Comparison of ENCODE assay signal across 16 cellular contexts in the genomic region with DNA sequence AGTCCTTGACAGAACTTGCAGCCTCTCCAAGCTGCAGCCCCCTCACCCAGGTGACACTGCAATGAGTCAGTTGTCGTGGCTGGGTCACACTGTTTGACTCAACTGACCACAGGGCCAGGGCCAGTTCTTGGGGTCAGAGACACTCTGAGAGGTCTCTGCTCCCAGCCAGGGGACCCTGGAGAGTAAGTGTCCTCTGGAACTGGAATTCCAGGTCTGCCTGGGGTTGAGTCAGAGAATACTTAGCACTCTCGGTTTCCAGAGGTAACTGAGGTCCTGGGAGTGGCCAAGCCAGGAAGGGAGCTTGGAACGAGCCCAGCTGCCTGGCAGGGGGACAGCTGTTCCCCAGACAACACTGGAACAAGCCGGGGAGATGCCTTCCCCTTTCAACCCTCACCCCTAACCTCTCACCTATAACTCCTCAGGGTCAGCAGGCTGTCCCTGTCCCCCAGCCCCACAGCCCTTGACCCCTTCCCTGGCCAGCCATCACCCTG. TPM values are rescaled to one million over a fixed set of nuclear protein-coding genes. Genes with fewer than 3 reads are reported as not detected.
DNase-seq lines count a peak whose midpoint lies in the region; ATAC-seq, FAIRE-seq and TF ChIP-seq lines count a peak whose summit lies in the region.
"Had no signal": no experiment of that assay in that cellular context is flagged by ENCODE, and none has a peak within 500 bp of the region (broad histone marks: within the 10 kb centered on the region; RNA-seq: fewer than 3 reads in every experiment).

No MANE protein-coding gene starts in this region.

- in situ Hi-C loops in brain microvascular endothelial cell (cut with HindIII; ENCODE audit: low pct_ligation_motif_present, low sequenced_read_pairs) = no loop called here

- no peak overlapping the region for H2BK15ac ChIP-seq in H1 (ENCODE audit: low read length)

- no peak overlapping the region for H3K56ac ChIP-seq in H1 (replicated peaks; ENCODE audit: insufficient read length, low read depth, low read length)

- no peak overlapping the region; the same call in 1 of the 2 replicates for H2BK5ac ChIP-seq in H1 (ENCODE audit: low read depth, low read length)
- H2BK5ac ChIP-seq in trophoblast cell (ENCODE audit: low read depth, low read length, poor library complexity) = no peak overlapping the region

- H3K9me3 ChIP-seq in PC-9 (ENCODE audit: insufficient read depth, low read depth) (no peaks in the 10 kb centered on the region), H1 (ENCODE audit: insufficient read depth in 2 of 2, low read depth in 1 of 2, low read length in 1 of 2) (0 out of 4 replicates have a peak, but pooled peaks cover 0 to 5% of the 10 kb centered on the region in 2 experiments), trophoblast cell (ENCODE audit: insufficient read depth, low read depth, low read length) (no peaks in the 10 kb centered on the region)

- TF ChIP-seq CTCF in PC-9 (conservative IDR thresholded peaks at IDR 0.05) = no peak
- no peak for TF ChIP-seq CTCF in H1 (IDR thresholded peaks at IDR 0.05; ENCODE audit: control extremely low read depth in 1 of 3, insufficient read depth in 1 of 3, low read depth in 1 of 3, low read length in 3 of 3)
- TF ChIP-seq CTCF in brain microvascular endothelial cell (IDR thresholded peaks at IDR 0.05; ENCODE audit: low read depth, low read length, missing control alignments) = no peak
- no peak for TF ChIP-seq CTCF in foreskin fibroblast (IDR thresholded peaks at IDR 0.05; ENCODE audit: low read depth, low read length)

- H4K8ac ChIP-seq in H1 (ENCODE audit: extremely low read depth, insufficient read depth, low read length) (no peak overlapping the region), trophoblast cell (ENCODE audit: low read depth, low read length) (no peak overlapping the region)

- H3K9me2 ChIP-seq in PC-9 (ENCODE audit: insufficient read depth) = no peaks in the 10 kb centered on the region

- no peak for ATAC-seq in GM18868 (IDR thresholded peaks at IDR 0.05; ENCODE audit: unreplicated experiment)

- H3K23me2 ChIP-seq in H1 (ENCODE audit: low read depth, low read length) = no peaks in the 10 kb centered on the region

- H3K4ac ChIP-seq in H1 (replicated peaks; ENCODE audit: insufficient read length, low read depth, low read length) (no peak overlapping the region), trophoblast cell (ENCODE audit: low read depth, low read length) (no peak overlapping the region)

- BruUV-seq in PC-9 (replicated peaks; lab: Mats Ljungman, UMichigan) = no TSS peak

- peak; percentile 68 for DNase-seq in H54 (ENCODE audit: insufficient read length, low spot score)
- DNase-seq in PC-9 = peak; percentile 53 to 69
- DNase-seq in H1 (ENCODE audit: low read depth in 1 of 2, low spot score in 2 of 2) = no peak
- peak in 1 of 2 donors; percentile 44 for DNase-seq in trophoblast cell
- DNase-seq in brain microvascular endothelial cell = no peak
- DNase-seq in pons (ENCODE audit: low spot score) = no peak
- no peak for DNase-seq in foreskin fibroblast
- DNase-seq: anterior cingulate cortex; C1 segment of cervical spinal cord; DMS53; effector CD4-positive, alpha-beta T cell; stimulated activated naive CD4-positive, alpha-beta T cell treated with Interleukin-2 at 50 U/mL for 16 hours had no signal

- H3K27me3 ChIP-seq in PC-9 (ENCODE audit: insufficient read depth, low read depth) (no peaks in the 10 kb centered on the region), H1 (replicated peaks in 1 of 4; ENCODE audit: control insufficient read depth in 3 of 4, extremely low read depth in 1 of 4, insufficient read depth in 3 of 4, low read length in 3 of 4) (no peaks in the 10 kb centered on the region), trophoblast cell (ENCODE audit: insufficient read depth, low read length) (no peaks in the 10 kb centered on the region), brain microvascular endothelial cell (replicated peaks) (no peaks in the 10 kb centered on the region)

- TF ChIP-seq EP300 in H1 (IDR thresholded peaks at IDR 0.05; ENCODE audit: borderline replicate concordance in 1 of 2, low read depth in 2 of 2, low read length in 2 of 2) = no peak

- H2AFZ ChIP-seq in PC-9 (no peak overlapping the region), H1 (ENCODE audit: low read length) (no peak overlapping the region), trophoblast cell (ENCODE audit: insufficient read depth, low read length, poor library complexity) (no peak overlapping the region)

- H3K27ac ChIP-seq in PC-9 (peak overlapping the region; percentile 59), H1 (ENCODE audit: low read depth, low read length) (no peak overlapping the region), trophoblast cell (ENCODE audit: low read depth, low read length) (no peak overlapping the region), brain microvascular endothelial cell (no peak overlapping the region)
- H3K27ac ChIP-seq: SK-N-MC, skin epidermis had no signal

- H2BK120ac ChIP-seq in H1 (replicated peaks; ENCODE audit: low read depth, low read length) (no peak overlapping the region), trophoblast cell (ENCODE audit: insufficient read depth, low read length, poor library complexity) (no peak overlapping the region)

- H2BK12ac ChIP-seq in H1 (ENCODE audit: low read depth, low read length) (peak overlapping the region; percentile 17; the same call in 1 of the 2 replicates), trophoblast cell (ENCODE audit: low read length) (peak overlapping the region; percentile 51)

- no peaks in the 10 kb centered on the region for H3K36me3 ChIP-seq in PC-9 (ENCODE audit: low read depth)
- H3K36me3 ChIP-seq in H1 (ENCODE audit: control insufficient read depth in 2 of 4, insufficient read depth in 4 of 4, low read length in 3 of 4) = no peaks in the 10 kb centered on the region
- H3K36me3 ChIP-seq in trophoblast cell (ENCODE audit: control insufficient read depth in 1 of 2, insufficient read depth in 2 of 2, low read length in 2 of 2) = no peaks in the 10 kb centered on the region
- no peaks in the 10 kb centered on the region for H3K36me3 ChIP-seq in brain microvascular endothelial cell (replicated peaks)

- 0 out of 2 replicates have a peak overlapping the region, but pooled peaks have one; percentile 32 for H2BK20ac ChIP-seq in H1 (ENCODE audit: low read length)

- no peak overlapping the region for H4K91ac ChIP-seq in H1 (replicated peaks; ENCODE audit: insufficient read length, low read length)
- no peak overlapping the region for H4K91ac ChIP-seq in trophoblast cell (ENCODE audit: low read depth, low read length)

- peak overlapping the region; percentile 16; the same call in 1 of the 2 replicates for H3K4me3 ChIP-seq in PC-9
- no peak overlapping the region for H3K4me3 ChIP-seq in H1 (ENCODE audit: extremely low read depth in 1 of 4, insufficient read depth in 2 of 4, low read depth in 3 of 4, low read length in 4 of 4)
- H3K4me3 ChIP-seq in trophoblast cell (ENCODE audit: low read depth, low read length) = no peak overlapping the region
- no peak overlapping the region for H3K4me3 ChIP-seq in brain microvascular endothelial cell (ENCODE audit: low read depth, low read length)
- no peak overlapping the region for H3K4me3 ChIP-seq in foreskin fibroblast (ENCODE audit: low read depth in 1 of 2, low read length in 2 of 2)
- H3K4me3 ChIP-seq: SK-N-MC, skin epidermis had no signal

- H3K18ac ChIP-seq in H1 (ENCODE audit: extremely low read depth, low read length) = no peak overlapping the region
- H3K18ac ChIP-seq in trophoblast cell (ENCODE audit: low read length) = no peak overlapping the region

- WGBS in H1 (ENCODE audit: extremely low coverage in 1 of 2, insufficient coverage in 1 of 2, insufficient read length in 1 of 2, insufficient replicate concordance in 2 of 2, low coverage in 1 of 2, low lambda C conversion rate in 2 of 2, missing lambda C conversion rate in 1 of 2), 2 experiments = 61% methylated on average over 3 of the region's 4 CpGs; no CpG with 5 or more reads in 1 of the 2 experiments
- WGBS in trophoblast cell (ENCODE audit: extremely low coverage, insufficient coverage, insufficient read length) = no CpG with 5 or more reads among the region's 4 CpGs

- H2AK5ac ChIP-seq in H1 (ENCODE audit: low read depth, low read length) = no peak overlapping the region
- no peak overlapping the region for H2AK5ac ChIP-seq in trophoblast cell (ENCODE audit: low read length)

- no peaks in the 10 kb centered on the region for H4K20me1 ChIP-seq in PC-9 (ENCODE audit: insufficient read depth)
- no peaks in the 10 kb centered on the region for H4K20me1 ChIP-seq in H1 (replicated peaks in 1 of 2; ENCODE audit: control insufficient read depth in 1 of 2, insufficient read depth in 2 of 2, low read length in 2 of 2)

- H3K4me1 ChIP-seq in PC-9 (replicated peaks; ENCODE audit: insufficient read depth) (peaks cover 25% of the 10 kb centered on the region), H1 (replicated peaks in 1 of 4; ENCODE audit: control insufficient read depth in 3 of 4, insufficient read depth in 4 of 4, low read length in 3 of 4) (peaks cover 0 to 8% (median 5%) of the 10 kb centered on the region in 4 experiments; a peak in 6 of 7 replicates), trophoblast cell (ENCODE audit: control insufficient read depth in 1 of 2, insufficient read depth in 2 of 2, low read length in 2 of 2) (peaks cover 10 to 15% of the 10 kb centered on the region in 2 experiments)

- H3F3A ChIP-seq in PC-9 (ENCODE audit: insufficient read depth, low read depth) = peaks cover 23% of the 10 kb centered on the region; the same call in 1 of the 2 replicates

- intact Hi-C loops in PC-9 (cut with micrococcal nuclease; ENCODE audit: unreplicated experiment) = no loop called here

- H4K5ac ChIP-seq in H1 (ENCODE audit: insufficient read length, low read depth, low read length) = no peak overlapping the region

- CTCF ChIA-PET in PC-9 (lab: Charles Lee) (interaction anchor here (0.6 kb wide), 1 partner anchor 349 kb away, joined by 3 read pairs; no protein-coding TSS in a partner anchor), H1 (lab: Charles Lee; ENCODE audit: partially characterized antibody) (interaction anchor here (0.6 to 1.6 kb wide), 4 partner anchors 26 to 309 kb away, joined by 3 to 7 read pairs (median 3); no protein-coding TSS in a partner anchor)

- H3K79me1 ChIP-seq in H1 (ENCODE audit: low read depth, low read length) (no peaks in the 10 kb centered on the region), trophoblast cell (ENCODE audit: low read length) (peaks cover 3% of the 10 kb centered on the region)

- no peak for FAIRE-seq in H54 (lab: Jason Lieb, UNC)
- no peak for FAIRE-seq in H1 (lab: Jason Lieb, UNC)

- no peak for TF ChIP-seq RAD21 in H1 (IDR thresholded peaks at IDR 0.05 in 1 of 2, conservative IDR thresholded peaks at IDR 0.05 in 1 of 2; ENCODE audit: low read depth in 2 of 2, low read length in 2 of 2)

- TF ChIP-seq POLR2A in H54 (IDR thresholded peaks at IDR 0.05; ENCODE audit: low read depth, low read length) (no peak), H1 (IDR thresholded peaks at IDR 0.05; ENCODE audit: control extremely low read depth in 1 of 2, low read depth in 2 of 2, low read length in 2 of 2) (no peak)

- H3K23ac ChIP-seq in H1 (ENCODE audit: insufficient read length) (no peak overlapping the region), trophoblast cell (ENCODE audit: low read length) (no peak overlapping the region)

- no peak overlapping the region for H4K12ac ChIP-seq in trophoblast cell (ENCODE audit: low read depth, low read length)

- H3K4me2 ChIP-seq in PC-9 (peak overlapping the region; percentile 70), H1 (ENCODE audit: insufficient read depth in 1 of 2, low read depth in 2 of 2, low read length in 2 of 2) (no peak overlapping the region), trophoblast cell (ENCODE audit: low read length) (no peak overlapping the region)

- 0 out of 7 replicates have a peak overlapping the region, but pooled peaks of 1 of the 4 experiments have one; percentile 13 for H3K9ac ChIP-seq in H1 (replicated peaks in 1 of 4; ENCODE audit: extremely low read depth in 1 of 4, low read depth in 3 of 4, low read length in 3 of 4)
- no peak overlapping the region for H3K9ac ChIP-seq in trophoblast cell (ENCODE audit: low read length)

- H3K79me2 ChIP-seq in PC-9 (ENCODE audit: low read depth) (no peaks in the 10 kb centered on the region), H1 (ENCODE audit: control insufficient read depth in 1 of 2, insufficient read depth in 2 of 2, low read length in 2 of 2) (no peaks in the 10 kb centered on the region), trophoblast cell (ENCODE audit: control insufficient read depth, insufficient read depth, low read length, poor library complexity) (no peaks in the 10 kb centered on the region)

- POLR2A ChIA-PET in PC-9 (lab: Charles Lee; ENCODE audit: unreplicated experiment) (interaction anchor here (0.5 to 1.0 kb wide), 2 partner anchors 50 to 169 kb away, joined by 4 to 11 read pairs; no protein-coding TSS in a partner anchor), H1 (lab: Charles Lee; ENCODE audit: partially characterized antibody) (no interaction called here)

- H3K14ac ChIP-seq in H1 (ENCODE audit: insufficient read length) (no peak overlapping the region), trophoblast cell (ENCODE audit: low read length) (peak overlapping the region; percentile 4)

RNA-seq across cellular contexts. Expression of gene MYL10, which starts 2.2 kb away (rescaled TPM):
- total RNA-seq in PC-9 (2021) = not detected in 2 replicates
- total RNA-seq in H1 (2021; fragmentation: NEBNext Ultra II Directional; extraction: Animal tissue kit (Norgen Biotek cat#: 25700)) = 0.44 TPM in 1 of 2 replicates, not detected in the other
- polyA plus RNA-seq in H1 (2011; rRNA removed) = 0.18 and 0.20 TPM in 2 replicates
- polyA plus RNA-seq in H1 (2011; cell fraction: cytosol; rRNA removed) = 0.28 TPM
- not detected for polyA plus RNA-seq in H1 (2011; cell fraction: nucleus; rRNA removed)
- polyA plus RNA-seq in H1 (2012, experiment 1 of 2) = 0.67 TPM in 1 of 4 replicates, not detected in the others
- polyA plus RNA-seq in H1 (2012, experiment 2 of 2) = not detected
- 0.10 TPM for polyA plus RNA-seq in H1 (2013, experiment 1 of 2)
- 0.22 TPM for polyA plus RNA-seq in H1 (2013, experiment 2 of 2)
- polyA minus RNA-seq in H1 (2011; rRNA and poly(A)+ RNA removed) = not detected in 2 replicates
- polyA minus RNA-seq in H1 (2011; cell fraction: cytosol; rRNA and poly(A)+ RNA removed) = not detected
- not detected for polyA minus RNA-seq in H1 (2011; cell fraction: nucleus; rRNA and poly(A)+ RNA removed)
- polyA plus RNA-seq in trophoblast cell (2013) = 0.12 TPM in 1 of 2 replicates, not detected in the other
- total RNA-seq: mesothelial cell of epicardium had no signal

Comparison
In these comparisons a context has a peak if more than half of its experiments do, and no peak if none do; other contexts are left out.
1. DNase-seq: peak in H54 (single experiment) and PC-9 (2 of 2); none in H1 (0 of 2), brain microvascular endothelial cell (single experiment), pons (single experiment) and foreskin fibroblast (0 of 2).